ENCODE assay signal across 10 cellular contexts in genomic region chr5:133952729-133953567, GRCh38. TPM values are rescaled to one million over a fixed set of nuclear protein-coding genes. Genes with fewer than 3 reads are reported as not detected.
A peak's percentile ranks its signal among the peaks of the same experiment; 100 is the strongest.
DNase-seq lines count a peak whose midpoint lies in the region; ATAC-seq lines count a peak whose summit lies in the region.
"Had no signal": no experiment of that assay in that cellular context is flagged by ENCODE, and none has a peak within 500 bp of the region (broad histone marks: within the 10 kb centered on the region; RNA-seq: fewer than 3 reads in every experiment).

No MANE protein-coding gene starts in this region.

- 64 to 70% methylated on average over 10 of the region's 10 CpGs for WGBS in esophagus, 2 donors

- DNase-seq in stimulated activated naive CD8-positive, alpha-beta T cell treated with anti-CD3 and anti-CD28 coated beads, Interleukin-15, amount 100 ng/mL, for 72 hours: no peak
- DNase-seq in stimulated activated naive CD8-positive, alpha-beta T cell treated with anti-CD3 and anti-CD28 coated beads, Interleukin-15, Interleukin-2, amounts not matched to agents 100 U/mL and 50 U/mL, for 24 hours: no peak
- DNase-seq in mucosa of gallbladder (ENCODE audit: low spot score) (peak; percentile 62), NCI-H1092 treated with DMSO at 0.1 percent for 48 hours (lab: John Stamatoyannopoulos, UW) (no peak), NCI-H2196 treated with DMSO at 0.1 percent for 48 hours (lab: John Stamatoyannopoulos, UW; ENCODE audit: unreplicated experiment) (no peak), NCI-H128 (lab: John Stamatoyannopoulos, UW; ENCODE audit: unreplicated experiment) (no peak)
- DNase-seq: BE2C, Kasumi-1 had no signal

- no peak overlapping the region for H3K27ac Mint-ChIP-seq in stimulated activated naive CD8-positive, alpha-beta T cell treated with anti-CD3 and anti-CD28 coated beads, Interleukin-15, amount 100 ng/mL, for 72 hours

- H3K4me3 Mint-ChIP-seq in stimulated activated naive CD8-positive, alpha-beta T cell treated with anti-CD3 and anti-CD28 coated beads, Interleukin-15, amount 100 ng/mL, for 72 hours: no peak overlapping the region

- peaks cover 0 to 8% of the 10 kb centered on the region in 2 donors for H3K36me3 ChIP-seq in esophagus (ENCODE audit: control insufficient read depth in 2 of 2, insufficient read depth in 2 of 2, low read length in 1 of 2)

- H3K9me3 Mint-ChIP-seq in stimulated activated naive CD8-positive, alpha-beta T cell treated with anti-CD3 and anti-CD28 coated beads, Interleukin-15, amount 100 ng/mL, for 72 hours: no peaks in the 10 kb centered on the region

- peak; percentile 16 for ATAC-seq in stimulated activated naive CD8-positive, alpha-beta T cell treated with anti-CD3 and anti-CD28 coated beads, Interleukin-15, amount 100 ng/mL, for 72 hours
- no peak for ATAC-seq in stimulated activated naive CD8-positive, alpha-beta T cell treated with anti-CD3 and anti-CD28 coated beads, Interleukin-15, Interleukin-2, amounts not matched to agents 100 U/mL and 50 U/mL, for 24 hours
- ATAC-seq in HG03442 (IDR thresholded peaks at IDR 0.05; ENCODE audit: unreplicated experiment): no peak

- H3K4me1 ChIP-seq in esophagus (ENCODE audit: control insufficient read depth in 2 of 2, insufficient read depth in 2 of 2, low read length in 1 of 2): no peaks in the 10 kb centered on the region
- H3K4me1 ChIP-seq: BE2C had no signal

- no peak overlapping the region for H3K4me3 ChIP-seq in esophagus (ENCODE audit: low read depth in 1 of 2, low read length in 2 of 2)

- no peaks in the 10 kb centered on the region for H3K27me3 Mint-ChIP-seq in stimulated activated naive CD8-positive, alpha-beta T cell treated with anti-CD3 and anti-CD28 coated beads, Interleukin-15, amount 100 ng/mL, for 72 hours

- H3K9me3 ChIP-seq in esophagus (ENCODE audit: control insufficient read depth in 2 of 2, insufficient read depth in 1 of 2, low read depth in 1 of 2, low read length in 1 of 2): no peaks in the 10 kb centered on the region
- H3K9me3 ChIP-seq: BE2C had no signal

- peaks cover 26% of the 10 kb centered on the region for H3K4me1 Mint-ChIP-seq in stimulated activated naive CD8-positive, alpha-beta T cell treated with anti-CD3 and anti-CD28 coated beads, Interleukin-15, amount 100 ng/mL, for 72 hours

- H3K27me3 ChIP-seq in esophagus (ENCODE audit: control insufficient read depth in 1 of 2, insufficient read depth in 2 of 2, low read length in 2 of 2): no peaks in the 10 kb centered on the region
- H3K27me3 ChIP-seq: BE2C had no signal

- peak overlapping the region; percentile 7 to 76 for H3K27ac ChIP-seq in esophagus (ENCODE audit: low read depth in 2 of 2, low read length in 1 of 2)

RNA-seq across cellular contexts. Expression of gene C5orf15, which starts 15.5 kb away (rescaled TPM):
- 10 to 100 TPM in 1 of 2 donors, 1 to 10 TPM in 1; 8.3 to 14.9 TPM for polyA plus RNA-seq in esophagus
- 39.0 TPM for total RNA-seq in mucosa of gallbladder

RNA-seq across cellular contexts. Expression of gene VDAC1, which starts 51.8 kb away (rescaled TPM):
- 100 to 1,000 TPM; 154 to 167 TPM for polyA plus RNA-seq in esophagus
- total RNA-seq in mucosa of gallbladder: 222 TPM
